Comparison of ENCODE assay signal across 30 cellular contexts in genomic region chr3:196251918-196252317, GRCh38. TPM values are rescaled to one million over a fixed set of nuclear protein-coding genes. Genes with fewer than 3 reads are reported as not detected.
DNase-seq lines count a peak whose midpoint lies in the region; ATAC-seq, FAIRE-seq and TF ChIP-seq lines count a peak whose summit lies in the region.
"Had no signal": no experiment of that assay in that cellular context is flagged by ENCODE, and none has a peak within 500 bp of the region (broad histone marks: within the 10 kb centered on the region; RNA-seq: fewer than 3 reads in every experiment).

No MANE protein-coding gene starts in this region.

- peak overlapping the region in 1 of 2 experiments; percentile 8 for H3K18ac ChIP-seq in mesenchymal stem cell (ENCODE audit: low read depth in 1 of 2, low read length in 2 of 2)

- no peak for FAIRE-seq in GM12878 (lab: Jason Lieb, UNC)
- FAIRE-seq: D721Med, H1 had no signal

- H3K79me1 ChIP-seq in mesenchymal stem cell (replicated peaks; ENCODE audit: low read length, poor library complexity, severe bottlenecking) = peaks cover 21% of the 10 kb centered on the region

- no peak for TF ChIP-seq POLR2A in GM12878 (IDR thresholded peaks at IDR 0.05; ENCODE audit: low read depth, low read length)

- H3K9ac ChIP-seq in GM12878 (ENCODE audit: control insufficient read depth, insufficient read depth, low read length) (no peak overlapping the region), mesenchymal stem cell (ENCODE audit: low read length) (no peak overlapping the region)
- H3K9ac ChIP-seq: KMS-11, SK-N-SH had no signal

- H2BK5ac ChIP-seq in mesenchymal stem cell (ENCODE audit: low read depth, low read length, poor library complexity, severe bottlenecking) = no peak overlapping the region

- SMC1A ChIA-PET in GM12878 (lab: Charles Lee; ENCODE audit: uncharacterized antibody, unreplicated experiment) = interaction anchor here (0.7 to 2.8 kb wide), 7 partner anchors 30 to 271 kb away, joined by 3 to 21 read pairs (median 4); no protein-coding TSS in a partner anchor

- H4K20me1 ChIP-seq in GM12878 (ENCODE audit: control insufficient read depth, insufficient read depth) = peaks cover 4% of the 10 kb centered on the region; the same call in 1 of the 2 replicates

- TF ChIP-seq EP300 in GM12878 (IDR thresholded peaks at IDR 0.05; ENCODE audit: borderline replicate concordance in 1 of 2, control insufficient read depth in 1 of 2, low read depth in 2 of 2, low read length in 2 of 2) = no peak

- H3K9me3 Mint-ChIP-seq in activated CD4-positive, alpha-beta T cell treated with anti-CD3 and anti-CD28 coated beads, Interleukin-2, amount 10 ng/mL, durations not matched to agents 7 days and 5 days = no peaks in the 10 kb centered on the region
- H3K9me3 Mint-ChIP-seq: CD4-positive, CD25-positive, alpha-beta regulatory T cell had no signal

- WGBS in GM12878 (ENCODE audit: insufficient coverage, insufficient replicate concordance, low lambda C conversion rate, missing lambda C conversion rate) = 19% methylated on average over 14 of the region's 16 CpGs
- WGBS in mesenchymal stem cell = 97% methylated on average over 16 of the region's 16 CpGs

- peaks cover 2% of the 10 kb centered on the region for H3K79me2 ChIP-seq in GM12878 (ENCODE audit: control insufficient read depth, insufficient read depth, low read length)

- H4K8ac ChIP-seq in mesenchymal stem cell (ENCODE audit: low read length) = peak overlapping the region; percentile 56

- peaks cover 2% of the 10 kb centered on the region; the same call in 1 of the 3 replicates for H3K9me3 ChIP-seq in GM12878 (replicated peaks; ENCODE audit: control insufficient read depth, insufficient read depth, low read length)
- no peaks in the 10 kb centered on the region for H3K9me3 ChIP-seq in mesenchymal stem cell (ENCODE audit: control insufficient read depth, low read length)
- H3K9me3 ChIP-seq: SK-N-SH had no signal

- H3K36me3 ChIP-seq in GM12878 (ENCODE audit: control insufficient read depth in 2 of 2, insufficient read depth in 2 of 2, low read length in 1 of 2) (peaks cover 5 to 15% of the 10 kb centered on the region in 2 experiments), mesenchymal stem cell (ENCODE audit: control insufficient read depth in 1 of 2, insufficient read depth in 2 of 2, low read depth in 1 of 2, low read length in 2 of 2) (peaks cover 30 to 62% of the 10 kb centered on the region in 2 experiments), brain microvascular endothelial cell (replicated peaks) (peaks cover 41% of the 10 kb centered on the region)

- no peak for TF ChIP-seq CTCF in GM12878 (IDR thresholded peaks at IDR 0.05 in 2 of 3, conservative IDR thresholded peaks at IDR 0.05 in 1 of 3; ENCODE audit: control insufficient read depth in 2 of 3, extremely low read depth in 1 of 3, insufficient read depth in 1 of 3, low read depth in 3 of 3, low read length in 3 of 3)
- no peak for TF ChIP-seq CTCF in brain microvascular endothelial cell (IDR thresholded peaks at IDR 0.05; ENCODE audit: low read depth, low read length, missing control alignments)

- H3K27me3 ChIP-seq in GM12878 (replicated peaks in 1 of 2; ENCODE audit: control insufficient read depth in 2 of 2, insufficient read depth in 2 of 2, low read length in 1 of 2) (no peaks in the 10 kb centered on the region), mesenchymal stem cell (ENCODE audit: control insufficient read depth in 1 of 2, insufficient read depth in 1 of 2, low read length in 2 of 2) (no peaks in the 10 kb centered on the region), brain microvascular endothelial cell (replicated peaks) (no peaks in the 10 kb centered on the region)
- H3K27me3 ChIP-seq: BE2C had no signal

- no peak overlapping the region for H3K4me3 ChIP-seq in GM12878
- no peak overlapping the region for H3K4me3 ChIP-seq in mesenchymal stem cell (ENCODE audit: insufficient read depth in 1 of 2, low read depth in 1 of 2, low read length in 2 of 2)
- no peak overlapping the region for H3K4me3 ChIP-seq in brain microvascular endothelial cell (ENCODE audit: low read depth, low read length)

- H3K14ac ChIP-seq in mesenchymal stem cell (ENCODE audit: low read length in 2 of 2) = no peak overlapping the region

- H3K4me2 ChIP-seq in GM12878 (ENCODE audit: control insufficient read depth, insufficient read depth) (no peak overlapping the region), mesenchymal stem cell (ENCODE audit: low read length, poor library complexity, severe bottlenecking) (no peak overlapping the region)
- H3K4me2 ChIP-seq: KMS-11, SK-N-SH had no signal

- H3K36me3 Mint-ChIP-seq in activated CD4-positive, alpha-beta T cell treated with anti-CD3 and anti-CD28 coated beads, Interleukin-2, amount 10 ng/mL, durations not matched to agents 7 days and 5 days (ENCODE audit: low read depth) = peaks cover 26% of the 10 kb centered on the region

- peaks cover 7% of the 10 kb centered on the region for H3K4me1 Mint-ChIP-seq in activated CD4-positive, alpha-beta T cell treated with anti-CD3 and anti-CD28 coated beads, Interleukin-2, amount 10 ng/mL, durations not matched to agents 7 days and 5 days

- no peak for ATAC-seq in GM12878
- no peak for ATAC-seq in HG02678 (IDR thresholded peaks at IDR 0.05; ENCODE audit: unreplicated experiment)
- ATAC-seq in HG02870 (IDR thresholded peaks at IDR 0.05; ENCODE audit: unreplicated experiment) = no peak
- ATAC-seq: PC-3 had no signal

- no peak overlapping the region for H2AK5ac ChIP-seq in mesenchymal stem cell (ENCODE audit: low read length, severe bottlenecking)

- no peak for DNase-seq in activated CD4-positive, alpha-beta T cell treated with anti-CD3 and anti-CD28 coated beads, Interleukin-2, amount 10 ng/mL, durations not matched to agents 7 days and 5 days
- DNase-seq in activated CD4-positive, alpha-beta T cell treated with anti-CD3 and anti-CD28 coated beads for 1 hour = no peak
- DNase-seq in GM12878 (ENCODE audit: low read depth, low spot score) (no peak), mesenchymal stem cell (no peak), LoVo (ENCODE audit: low spot score) (no peak), brain microvascular endothelial cell (no peak)
- DNase-seq: BE2C; CD4-positive, CD25-positive, alpha-beta regulatory T cell; DMS53; HCEC 1CT; IMR-90; NCI-H1048; NCI-H1417; NCI-H1694 treated with DMSO at 0.1 percent for 48 hours; NCI-H2081 treated with DMSO at 0.1 percent for 48 hours; NCI-H2171; NCI-H226; NCI-H524 treated with DMSO at 0.1 percent for 48 hours; NCI-H774; NK-92 treated with Interleukin-12 subunit alpha and Interleukin-12 subunit beta, amount 100 ng/mL, for 24 hours; PC-3; SK-N-SH had no signal

- in situ Hi-C loops in GM12878 (cut with MboI) (loop anchor here (5.0 kb wide), 1 partner anchor 270 kb away; no protein-coding TSS in a partner anchor), brain microvascular endothelial cell (cut with HindIII; ENCODE audit: low pct_ligation_motif_present, low sequenced_read_pairs) (no loop called here)

- H3K4me1 ChIP-seq in GM12878 (ENCODE audit: control insufficient read depth, insufficient read depth, low read length) = no peaks in the 10 kb centered on the region
- H3K4me1 ChIP-seq in mesenchymal stem cell (ENCODE audit: control insufficient read depth, insufficient read depth, low read depth, low read length) = peaks cover 2% of the 10 kb centered on the region

- no peak overlapping the region for H3K4ac ChIP-seq in mesenchymal stem cell (ENCODE audit: low read depth in 1 of 2, low read length in 2 of 2)

- H3K27ac ChIP-seq in GM12878 (ENCODE audit: control insufficient read depth, insufficient read depth) = no peak overlapping the region
- H3K27ac ChIP-seq in mesenchymal stem cell (ENCODE audit: low read length, poor library complexity, severe bottlenecking) = no peak overlapping the region
- no peak overlapping the region for H3K27ac ChIP-seq in brain microvascular endothelial cell
- H3K27ac ChIP-seq: 22Rv1, KMS-11 had no signal

- TF ChIP-seq RAD21 in GM12878 (IDR thresholded peaks at IDR 0.05; ENCODE audit: insufficient read depth, low read depth, low read length) = no peak

- H3K23ac ChIP-seq in mesenchymal stem cell (ENCODE audit: low read length in 2 of 2) = no peak overlapping the region

- peak overlapping the region; percentile 46 for H3K27ac Mint-ChIP-seq in activated CD4-positive, alpha-beta T cell treated with anti-CD3 and anti-CD28 coated beads, Interleukin-2, amount 10 ng/mL, durations not matched to agents 7 days and 5 days

- no peak overlapping the region for H4K91ac ChIP-seq in mesenchymal stem cell (ENCODE audit: low read length)

- no peak overlapping the region for H3K4me3 Mint-ChIP-seq in activated CD4-positive, alpha-beta T cell treated with anti-CD3 and anti-CD28 coated beads, Interleukin-2, amount 10 ng/mL, durations not matched to agents 7 days and 5 days
- H3K4me3 Mint-ChIP-seq: CD4-positive, CD25-positive, alpha-beta regulatory T cell had no signal

- intact Hi-C loops in GM12878 (cut with micrococcal nuclease; ENCODE audit: unreplicated experiment) = loop anchor here (2.0 to 10.0 kb wide), 3 partner anchors 113 to 271 kb away; no protein-coding TSS in a partner anchor

- RAD21 ChIA-PET in GM12878 (lab: Charles Lee; ENCODE audit: unreplicated experiment) = interaction anchor here (1.4 to 2.5 kb wide), 2 partner anchors 25 to 266 kb away, joined by 3 to 15 read pairs; no protein-coding TSS in a partner anchor

- H3K27me3 Mint-ChIP-seq in activated CD4-positive, alpha-beta T cell treated with anti-CD3 and anti-CD28 coated beads, Interleukin-2, amount 10 ng/mL, durations not matched to agents 7 days and 5 days = no peaks in the 10 kb centered on the region
- H3K27me3 Mint-ChIP-seq: CD4-positive, CD25-positive, alpha-beta regulatory T cell had no signal

- no peak overlapping the region for H2BK12ac ChIP-seq in mesenchymal stem cell (ENCODE audit: low read length in 2 of 2)

- POLR2A ChIA-PET in activated CD4-positive, alpha-beta T cell treated with anti-CD3 and anti-CD28 coated beads, Interleukin-2, amount 10 ng/mL, durations not matched to agents 7 days and 5 days (lab: Charles Lee) = no interaction called here
- POLR2A ChIA-PET in GM12878 (lab: Charles Lee) = interaction anchor here (0.5 kb wide), 1 partner anchor 265 kb away, joined by 3 read pairs; no protein-coding TSS in a partner anchor

- no peak overlapping the region for H2BK120ac ChIP-seq in mesenchymal stem cell (ENCODE audit: low read depth, low read length)

- no peak overlapping the region for H2AFZ ChIP-seq in GM12878 (ENCODE audit: control insufficient read depth, low read depth, low read length)
- no peak overlapping the region for H2AFZ ChIP-seq in mesenchymal stem cell (ENCODE audit: low read depth, low read length)

- no peak overlapping the region for H2BK15ac ChIP-seq in mesenchymal stem cell (ENCODE audit: low read depth, poor library complexity, severe bottlenecking)

- CTCF ChIA-PET in activated CD4-positive, alpha-beta T cell treated with anti-CD3 and anti-CD28 coated beads, Interleukin-2, amount 10 ng/mL, durations not matched to agents 7 days and 5 days (lab: Charles Lee) = interaction anchor here (0.6 to 2.2 kb wide), 5 partner anchors 16 to 439 kb away, joined by 3 to 6 read pairs (median 4); no protein-coding TSS in a partner anchor
- CTCF ChIA-PET in GM12878 (lab: Yijun Ruan, JAX) = interaction anchor here (0.6 to 2.8 kb wide), 9 partner anchors 14 to 690 kb away, joined by 3 to 13 read pairs (median 4); partner anchors contain the start of gene DYNLT2B

- BruUV-seq in GM12878 (replicated peaks; lab: Mats Ljungman, UMichigan) = no TSS peak

RNA-seq across cellular contexts. Expression of gene SLC51A, which starts 35.6 kb away (rescaled TPM):
- not detected for total RNA-seq in activated CD4-positive, alpha-beta T cell treated with anti-CD3 and anti-CD28 coated beads, Interleukin-2, amount 10 ng/mL, durations not matched to agents 7 days and 5 days
- not detected in 2 replicates for total RNA-seq in GM12878 (2013; cell fraction: nucleolus; rRNA removed)
- total RNA-seq in GM12878 (2014; rRNA removed) (not detected in 2 replicates), GM12878 (2014; rRNA removed; fragmentation: Illumina TruSeq; extraction: Trizol) (0.18 TPM in 1 of 2 replicates, not detected in the other), GM12878 (2021) (not detected in 2 replicates)
- polyA plus RNA-seq in GM12878 (2011; ENCODE audit: low read depth) = 0.62 TPM
- polyA plus RNA-seq in GM12878 (2011; rRNA removed) (not detected in 2 replicates), GM12878 (2014; fragmentation: Illumina TruSeq; extraction: Trizol) (not detected in 2 replicates), GM12878 (2014; fragmentation: Nextera tagmentation; extraction: Ambion mirVana) (1 to 10 TPM in 1 of 2 experiments, under 1 TPM in 1; 0.99 to 2.1 TPM), GM12878 (2014; rRNA removed) (not detected in 2 replicates), GM12878 (2016; fragmentation: Nextera tagmentation; extraction: Ambion mirVana) (1 to 10 TPM; 2.2 to 3.9 TPM)
- polyA plus RNA-seq in GM12878 (2011; cell fraction: cytosol; rRNA removed) = not detected in 2 replicates
- not detected in 2 replicates for polyA plus RNA-seq in GM12878 (2011; cell fraction: nucleus; rRNA removed)
- 2.2 and 3.2 TPM in 2 replicates for polyA plus RNA-seq in GM12878 (2012)
- polyA minus RNA-seq in GM12878 (2011; rRNA and poly(A)+ RNA removed) = not detected in 2 replicates
- polyA minus RNA-seq in GM12878 (2011; cell fraction: cytosol; rRNA and poly(A)+ RNA removed) = not detected in 2 replicates
- polyA minus RNA-seq in GM12878 (2011; cell fraction: nucleus; rRNA and poly(A)+ RNA removed) = not detected in 2 replicates
- polyA plus RNA-seq in mesenchymal stem cell (2013, experiment 1 of 2) = not detected
- not detected for polyA plus RNA-seq in mesenchymal stem cell (2013, experiment 2 of 2)
- total RNA-seq: CD4-positive, CD25-positive, alpha-beta regulatory T cell; Daoy; G401; IMR-90 had no signal
- polyA plus RNA-seq: IMR-90, SK-N-SH had no signal

RNA-seq across cellular contexts. Expression of gene PCYT1A, which starts 35.6 kb away (rescaled TPM):
- total RNA-seq in activated CD4-positive, alpha-beta T cell treated with anti-CD3 and anti-CD28 coated beads, Interleukin-2, amount 10 ng/mL, durations not matched to agents 7 days and 5 days = 10 to 100 TPM; 69.5 to 69.7 TPM
- 89.9 and 94.8 TPM in 2 replicates for total RNA-seq in GM12878 (2013; cell fraction: nucleolus; rRNA removed)
- total RNA-seq in GM12878 (2014; rRNA removed) (51.7 and 56.2 TPM in 2 replicates), GM12878 (2014; rRNA removed; fragmentation: Illumina TruSeq; extraction: Trizol) (49.5 and 49.6 TPM in 2 replicates), GM12878 (2021) (50.2 and 53.6 TPM in 2 replicates)
- 25.4 TPM for polyA plus RNA-seq in GM12878 (2011; ENCODE audit: low read depth)
- polyA plus RNA-seq in GM12878 (2011; rRNA removed) (34.8 and 47.7 TPM in 2 replicates), GM12878 (2014; fragmentation: Illumina TruSeq; extraction: Trizol) (49.1 and 64.3 TPM in 2 replicates), GM12878 (2014; fragmentation: Nextera tagmentation; extraction: Ambion mirVana) (10 to 100 TPM; 10.8 to 15.3 TPM), GM12878 (2014; rRNA removed) (51.7 and 61.8 TPM in 2 replicates), GM12878 (2016; fragmentation: Nextera tagmentation; extraction: Ambion mirVana) (10 to 100 TPM; 39.8 to 40.0 TPM)
- 37.2 TPM in 2 replicates for polyA plus RNA-seq in GM12878 (2011; cell fraction: cytosol; rRNA removed)
- 46.3 and 49.9 TPM in 2 replicates for polyA plus RNA-seq in GM12878 (2011; cell fraction: nucleus; rRNA removed)
- 35.0 and 38.6 TPM in 2 replicates for polyA plus RNA-seq in GM12878 (2012)
- 80.5 and 103 TPM in 2 replicates for polyA minus RNA-seq in GM12878 (2011; rRNA and poly(A)+ RNA removed)
- polyA minus RNA-seq in GM12878 (2011; cell fraction: cytosol; rRNA and poly(A)+ RNA removed) = 33.0 and 33.1 TPM in 2 replicates
- 33.9 and 53.3 TPM in 2 replicates for polyA minus RNA-seq in GM12878 (2011; cell fraction: nucleus; rRNA and poly(A)+ RNA removed)
- polyA plus RNA-seq in mesenchymal stem cell (2013, experiment 1 of 2) = 61.2 TPM
- 60.2 TPM for polyA plus RNA-seq in mesenchymal stem cell (2013, experiment 2 of 2)

RNA-seq across cellular contexts. Expression of gene ZDHHC19, which starts 40.7 kb away (rescaled TPM):
- not detected for total RNA-seq in activated CD4-positive, alpha-beta T cell treated with anti-CD3 and anti-CD28 coated beads, Interleukin-2, amount 10 ng/mL, durations not matched to agents 7 days and 5 days
- total RNA-seq in GM12878 (2013; cell fraction: nucleolus; rRNA removed) = not detected in 2 replicates
- not detected in 2 replicates for total RNA-seq in GM12878 (2014; rRNA removed)
- total RNA-seq in GM12878 (2014; rRNA removed; fragmentation: Illumina TruSeq; extraction: Trizol) = not detected in 2 replicates
- not detected in 2 replicates for total RNA-seq in GM12878 (2021)
- not detected for polyA plus RNA-seq in GM12878 (2011; ENCODE audit: low read depth)
- polyA plus RNA-seq in GM12878 (2011; rRNA removed) = not detected in 2 replicates
- polyA plus RNA-seq in GM12878 (2011; cell fraction: cytosol; rRNA removed) = not detected in 2 replicates
- not detected in 2 replicates for polyA plus RNA-seq in GM12878 (2011; cell fraction: nucleus; rRNA removed)
- polyA plus RNA-seq in GM12878 (2012) = 0.17 TPM in 1 of 2 replicates, not detected in the other
- polyA plus RNA-seq in GM12878 (2014; fragmentation: Illumina TruSeq; extraction: Trizol) = not detected in 2 replicates
- under 1 TPM in 1 of 2 experiments, not detected in 1; 0.26 TPM for polyA plus RNA-seq in GM12878 (2014; fragmentation: Nextera tagmentation; extraction: Ambion mirVana)
- not detected in 2 replicates for polyA plus RNA-seq in GM12878 (2014; rRNA removed)
- polyA plus RNA-seq in GM12878 (2016; fragmentation: Nextera tagmentation; extraction: Ambion mirVana) = not detected
- not detected in 2 replicates for polyA minus RNA-seq in GM12878 (2011; rRNA and poly(A)+ RNA removed)
- polyA minus RNA-seq in GM12878 (2011; cell fraction: cytosol; rRNA and poly(A)+ RNA removed) = not detected in 2 replicates
- not detected in 2 replicates for polyA minus RNA-seq in GM12878 (2011; cell fraction: nucleus; rRNA and poly(A)+ RNA removed)
- polyA plus RNA-seq in mesenchymal stem cell (2013, experiment 1 of 2) = not detected
- polyA plus RNA-seq in mesenchymal stem cell (2013, experiment 2 of 2) = not detected
- total RNA-seq: CD4-positive, CD25-positive, alpha-beta regulatory T cell; Daoy; G401; IMR-90; PC-3 had no signal
- polyA plus RNA-seq: CD4-positive, CD25-positive, alpha-beta regulatory T cell; SK-N-SH had no signal
